Comparison of ENCODE assay signal across 20 cellular contexts in the genomic region with DNA sequence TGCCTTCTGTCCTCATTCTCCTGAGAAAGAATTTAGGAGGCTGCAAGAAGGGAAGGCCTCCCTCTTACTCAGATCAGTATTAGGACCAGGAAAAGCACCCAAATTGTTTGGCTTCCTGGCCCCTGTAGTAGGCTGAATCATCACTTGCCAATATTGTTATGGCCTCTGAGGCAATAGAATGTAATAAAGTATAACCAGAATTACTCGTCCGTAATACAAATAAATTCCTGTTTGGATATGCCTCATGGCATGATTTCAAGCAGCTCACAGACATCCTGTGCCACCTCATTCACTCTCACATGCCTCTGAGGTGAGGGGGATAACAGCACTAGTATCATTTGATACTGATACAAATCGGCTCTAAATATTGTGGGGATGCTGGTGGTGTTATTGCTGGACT.
A peak's percentile ranks its signal among the peaks of the same experiment; 100 is the strongest.
DNase-seq lines count a peak whose midpoint lies in the region; ATAC-seq, FAIRE-seq and TF ChIP-seq lines count a peak whose summit lies in the region.
"Had no signal": no experiment of that assay in that cellular context is flagged by ENCODE, and none has a peak within 500 bp of the region (broad histone marks: within the 10 kb centered on the region; RNA-seq: fewer than 3 reads in every experiment).

No MANE protein-coding gene starts in this region.

- no peak for TF ChIP-seq POLR2A in breast epithelium (IDR thresholded peaks at IDR 0.05)

- H3K27me3 Mint-ChIP-seq in MCF 10A (ENCODE audit: insufficient read depth, unreplicated experiment): no peaks in the 10 kb centered on the region
- H3K27me3 Mint-ChIP-seq in activated T-helper 17 cell treated with anti-CD3 and anti-CD28 coated beads, Interleukin-2, amount 50 U/mL, for 72 hours: no peaks in the 10 kb centered on the region
- H3K27me3 Mint-ChIP-seq: B cell had no signal

- CTCF ChIA-PET in MCF 10A (lab: Yijun Ruan, JAX): no interaction called here

- H3K27ac Mint-ChIP-seq in MCF 10A (ENCODE audit: low read depth, unreplicated experiment): no peak overlapping the region
- no peak overlapping the region for H3K27ac Mint-ChIP-seq in activated T-helper 17 cell treated with anti-CD3 and anti-CD28 coated beads, Interleukin-2, amount 50 U/mL, for 72 hours
- H3K27ac Mint-ChIP-seq: B cell; nephron progenitor cell; stimulated activated effector memory CD8-positive, alpha-beta T cell treated with anti-CD3 and anti-CD28 coated beads, Interleukin-12 subunit alpha, Interleukin-12 subunit beta, amount 100 ng/mL, for 72 hours had no signal

- ATAC-seq in RWPE2 (ENCODE audit: low read depth): peak; percentile 96
- ATAC-seq in esophagus mucosa: peak; percentile 97
- no peak for ATAC-seq in activated T-helper 17 cell treated with anti-CD3 and anti-CD28 coated beads, Interleukin-2, amount 50 U/mL, for 72 hours (replicated peaks)
- no peak for ATAC-seq in GM18873 (IDR thresholded peaks at IDR 0.05; ENCODE audit: low FRiP score, unreplicated experiment)
- ATAC-seq: stimulated activated effector memory CD8-positive, alpha-beta T cell treated with anti-CD3 and anti-CD28 coated beads, Interleukin-12 subunit alpha, Interleukin-12 subunit beta, amount 100 ng/mL, for 72 hours had no signal

- H3K4me3 Mint-ChIP-seq in MCF 10A (ENCODE audit: unreplicated experiment): no peak overlapping the region
- H3K4me3 Mint-ChIP-seq in activated T-helper 17 cell treated with anti-CD3 and anti-CD28 coated beads, Interleukin-2, amount 50 U/mL, for 72 hours: no peak overlapping the region
- H3K4me3 Mint-ChIP-seq: B cell; nephron progenitor cell; stimulated activated effector memory CD8-positive, alpha-beta T cell treated with anti-CD3 and anti-CD28 coated beads, Interleukin-12 subunit alpha, Interleukin-12 subunit beta, amount 100 ng/mL, for 72 hours had no signal

- POLR2A ChIA-PET in MCF 10A (lab: Yijun Ruan, JAX): interaction anchor here (1.0 to 2.3 kb wide), 3 partner anchors 10 to 19 kb away, joined by 3 to 9 read pairs (median 3); no protein-coding TSS in a partner anchor

- DNase-seq in MCF 10A (ENCODE audit: unreplicated experiment) (peak; percentile 54), breast epithelium (ENCODE audit: low spot score in 2 of 2) (no peak), RWPE2 (ENCODE audit: low spot score) (peak; percentile 80), urothelium cell line (ENCODE audit: low spot score) (peak; percentile 16), NCI-H446 (lab: John Stamatoyannopoulos, UW) (no peak)
- DNase-seq: 8988T; activated CD8-positive, alpha-beta memory T cell treated with anti-CD3 and anti-CD28 coated beads, Interleukin-2, amount 50 U/mL, for 4 hours; activated effector memory CD4-positive, alpha-beta T cell treated with Interleukin-2 at 50 U/mL for 16 hours; COR-L47; cortex of kidney; IMR-90; midbrain; nephron progenitor cell had no signal

- H3K27me3 ChIP-seq in breast epithelium: no peaks in the 10 kb centered on the region
- no peaks in the 10 kb centered on the region for H3K27me3 ChIP-seq in RWPE2 (ENCODE audit: insufficient read depth, poor library complexity, severe bottlenecking)
- H3K27me3 ChIP-seq: suprapubic skin, vagina had no signal

- no TSS peak for BruUV-seq in MCF 10A (replicated peaks; lab: Mats Ljungman, UMichigan)

- H3K4me1 ChIP-seq in breast epithelium (no peaks in the 10 kb centered on the region), RWPE2 (ENCODE audit: insufficient read depth, poor library complexity, severe bottlenecking) (peaks cover 43% of the 10 kb centered on the region)

- no peak for TF ChIP-seq CTCF in MCF 10A (IDR thresholded peaks at IDR 0.05; ENCODE audit: unreplicated experiment)
- TF ChIP-seq CTCF in breast epithelium (IDR thresholded peaks at IDR 0.05): no peak
- TF ChIP-seq CTCF in RWPE2 (IDR thresholded peaks at IDR 0.05; ENCODE audit: poor library complexity, severe bottlenecking): no peak

- FAIRE-seq in urothelium cell line (lab: Jason Lieb, UNC): no peak

- H3K9me3 ChIP-seq in breast epithelium (no peaks in the 10 kb centered on the region), RWPE2 (ENCODE audit: severe bottlenecking) (no peaks in the 10 kb centered on the region)
- H3K9me3 ChIP-seq: suprapubic skin, vagina had no signal

- H3K36me3 Mint-ChIP-seq in MCF 10A (ENCODE audit: insufficient read depth, unreplicated experiment): no peaks in the 10 kb centered on the region
- no peaks in the 10 kb centered on the region for H3K36me3 Mint-ChIP-seq in activated T-helper 17 cell treated with anti-CD3 and anti-CD28 coated beads, Interleukin-2, amount 50 U/mL, for 72 hours (ENCODE audit: low read depth)
- H3K36me3 Mint-ChIP-seq: stimulated activated effector memory CD8-positive, alpha-beta T cell treated with anti-CD3 and anti-CD28 coated beads, Interleukin-12 subunit alpha, Interleukin-12 subunit beta, amount 100 ng/mL, for 72 hours had no signal

- H3K4me3 ChIP-seq in breast epithelium (no peak overlapping the region), RWPE2 (ENCODE audit: severe bottlenecking) (no peak overlapping the region)
- H3K4me3 ChIP-seq: suprapubic skin, vagina had no signal

- no peaks in the 10 kb centered on the region for H3K9me3 Mint-ChIP-seq in MCF 10A (ENCODE audit: unreplicated experiment)
- H3K9me3 Mint-ChIP-seq in activated T-helper 17 cell treated with anti-CD3 and anti-CD28 coated beads, Interleukin-2, amount 50 U/mL, for 72 hours: peaks cover 6% of the 10 kb centered on the region
- H3K9me3 Mint-ChIP-seq: nephron progenitor cell had no signal

- H3K36me3 ChIP-seq in breast epithelium (no peaks in the 10 kb centered on the region), RWPE2 (ENCODE audit: low read depth) (no peaks in the 10 kb centered on the region)
- H3K36me3 ChIP-seq: suprapubic skin, vagina had no signal

- peaks cover 12% of the 10 kb centered on the region for H3K4me1 Mint-ChIP-seq in MCF 10A (ENCODE audit: insufficient read depth, unreplicated experiment)
- H3K4me1 Mint-ChIP-seq in activated T-helper 17 cell treated with anti-CD3 and anti-CD28 coated beads, Interleukin-2, amount 50 U/mL, for 72 hours: no peaks in the 10 kb centered on the region
- H3K4me1 Mint-ChIP-seq: B cell; stimulated activated effector memory CD8-positive, alpha-beta T cell treated with anti-CD3 and anti-CD28 coated beads, Interleukin-12 subunit alpha, Interleukin-12 subunit beta, amount 100 ng/mL, for 72 hours had no signal

- intact Hi-C loops in MCF 10A (cut with micrococcal nuclease): no loop called here
- intact Hi-C loops in breast epithelium (cut with DNase I; ENCODE audit: low total_unique reads): no loop called here

- no peak overlapping the region for H3K27ac ChIP-seq in breast epithelium
- peak overlapping the region; percentile 72 for H3K27ac ChIP-seq in RWPE2 (ENCODE audit: poor library complexity, severe bottlenecking)
- H3K27ac ChIP-seq: suprapubic skin, vagina had no signal

Comparison
In these comparisons a context has a peak if more than half of its experiments do, and no peak if none do; other contexts are left out.
1. DNase-seq: peak in MCF 10A (single experiment), RWPE2 (single experiment) and urothelium cell line (single experiment); none in breast epithelium (0 of 2) and NCI-H446 (0 of 2).
2. ATAC-seq: peak in RWPE2 (single experiment) and esophagus mucosa (single experiment); none in activated T-helper 17 cell treated with anti-CD3 and anti-CD28 coated beads, Interleukin-2, amount 50 U/mL, for 72 hours (single experiment) and GM18873 (single experiment).